In the genomic region with DNA sequence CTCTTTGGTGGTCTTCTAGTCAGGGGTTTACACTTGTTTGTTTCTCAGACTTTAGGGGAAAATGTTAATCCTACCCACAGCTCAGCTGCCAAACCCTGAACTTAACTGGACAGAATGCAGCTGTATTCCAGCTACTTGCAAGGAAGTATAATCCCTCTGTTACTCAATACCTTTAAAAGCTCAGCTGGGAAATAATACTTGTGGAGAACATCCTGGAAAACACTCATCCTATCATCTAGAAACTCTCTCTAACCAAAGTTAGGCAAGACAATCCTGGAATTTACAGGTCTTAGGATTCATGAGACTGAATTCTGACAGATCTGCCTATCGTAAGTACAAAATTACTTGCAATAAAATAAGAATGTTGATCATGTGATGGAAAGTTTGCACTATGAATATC, we compare ENCODE assay signal across 14 cellular contexts.
"Had no signal": no experiment of that assay in that cellular context is flagged by ENCODE, and none has a peak within 500 bp of the region (broad histone marks: within the 10 kb centered on the region; RNA-seq: fewer than 3 reads in every experiment).

No MANE protein-coding gene starts in this region.

- H3K36me3 ChIP-seq: adrenal gland, gastrocnemius medialis, transverse colon had no signal

- H3K4me1 ChIP-seq: adrenal gland, gastrocnemius medialis, transverse colon had no signal

- ATAC-seq: gastrocnemius medialis; stimulated activated naive B cell treated with anti-CD40 and anti-IgM and Interleukin-4, amounts not matched to agents 10 μg/mL and 1 μg/mL and 100 μg/mL, for 72 hours had no signal

- H3K36me3 Mint-ChIP-seq: activated naive CD4-positive, alpha-beta T cell treated with anti-CD3 and anti-CD28 coated beads, Interleukin-2, amount 10 ng/mL, durations not matched to agents 7 days and 5 days; brain; stimulated activated naive B cell treated with anti-CD40 and anti-IgM and Interleukin-4, amounts not matched to agents 10 μg/mL and 1 μg/mL and 100 μg/mL, for 72 hours had no signal

- H3K27ac ChIP-seq: adrenal gland, gastrocnemius medialis, transverse colon had no signal

- FAIRE-seq: TTC549 had no signal

- H3K4me3 Mint-ChIP-seq: activated B cell treated with CpG ODN at 0.5 μM for 24 hours; activated CD4-positive, alpha-beta T cell treated with anti-CD3 and anti-CD28 coated beads, Interleukin-2, amount 10 ng/mL, durations not matched to agents 7 days and 5 days; activated naive CD4-positive, alpha-beta T cell treated with anti-CD3 and anti-CD28 coated beads, Interleukin-2, amount 10 ng/mL, durations not matched to agents 7 days and 5 days; brain; stimulated activated naive B cell treated with anti-CD40 and anti-IgM and Interleukin-4, amounts not matched to agents 10 μg/mL and 1 μg/mL and 100 μg/mL, for 72 hours had no signal

- H3K9me3 Mint-ChIP-seq: activated B cell treated with CpG ODN at 0.5 μM for 24 hours; activated CD4-positive, alpha-beta T cell treated with anti-CD3 and anti-CD28 coated beads, Interleukin-2, amount 10 ng/mL, durations not matched to agents 7 days and 5 days; activated naive CD4-positive, alpha-beta T cell treated with anti-CD3 and anti-CD28 coated beads, Interleukin-2, amount 10 ng/mL, durations not matched to agents 7 days and 5 days; activated T-helper 2 cell treated with anti-CD3 and anti-CD28 coated beads, Interferon-gamma antibody, Interleukin-2, Interleukin-4, amounts not matched to agents 10 μg/mL and 5 μg/mL and 100 μg/mL, durations not matched to agents 14 hours and 24 hours and 36 hours; brain; stimulated activated naive B cell treated with anti-CD40 and anti-IgM and Interleukin-4, amounts not matched to agents 10 μg/mL and 1 μg/mL and 100 μg/mL, for 72 hours had no signal

- H3K27me3 Mint-ChIP-seq: activated B cell treated with CpG ODN at 0.5 μM for 24 hours; activated CD4-positive, alpha-beta T cell treated with anti-CD3 and anti-CD28 coated beads, Interleukin-2, amount 10 ng/mL, durations not matched to agents 7 days and 5 days; activated naive CD4-positive, alpha-beta T cell treated with anti-CD3 and anti-CD28 coated beads, Interleukin-2, amount 10 ng/mL, durations not matched to agents 7 days and 5 days; brain; stimulated activated naive B cell treated with anti-CD40 and anti-IgM and Interleukin-4, amounts not matched to agents 10 μg/mL and 1 μg/mL and 100 μg/mL, for 72 hours had no signal

- DNase-seq: activated B cell treated with CpG ODN at 0.5 μM for 24 hours; activated CD4-positive, alpha-beta T cell treated with anti-CD3 and anti-CD28 coated beads, Interleukin-2, amount 10 ng/mL, durations not matched to agents 7 days and 5 days; activated naive CD4-positive, alpha-beta T cell treated with anti-CD3 and anti-CD28 coated beads, Interleukin-2, amount 10 ng/mL, durations not matched to agents 7 days and 5 days; adrenal gland; dermis blood vessel endothelial cell; gastrocnemius medialis; retina; stimulated activated naive B cell treated with anti-CD40 and anti-IgM and Interleukin-4, amounts not matched to agents 10 μg/mL and 1 μg/mL and 100 μg/mL, for 72 hours; substantia nigra; T-helper 1 cell; transverse colon had no signal

- H3K9me3 ChIP-seq: adrenal gland, gastrocnemius medialis, transverse colon had no signal

- H3K27ac Mint-ChIP-seq: activated B cell treated with CpG ODN at 0.5 μM for 24 hours; activated CD4-positive, alpha-beta T cell treated with anti-CD3 and anti-CD28 coated beads, Interleukin-2, amount 10 ng/mL, durations not matched to agents 7 days and 5 days; activated naive CD4-positive, alpha-beta T cell treated with anti-CD3 and anti-CD28 coated beads, Interleukin-2, amount 10 ng/mL, durations not matched to agents 7 days and 5 days; activated T-helper 2 cell treated with anti-CD3 and anti-CD28 coated beads, Interferon-gamma antibody, Interleukin-2, Interleukin-4, amounts not matched to agents 10 μg/mL and 5 μg/mL and 100 μg/mL, durations not matched to agents 14 hours and 24 hours and 36 hours; stimulated activated naive B cell treated with anti-CD40 and anti-IgM and Interleukin-4, amounts not matched to agents 10 μg/mL and 1 μg/mL and 100 μg/mL, for 72 hours had no signal

- H3K4me3 ChIP-seq: adrenal gland, gastrocnemius medialis, transverse colon had no signal

- H3K27me3 ChIP-seq: adrenal gland, gastrocnemius medialis, transverse colon had no signal

- H3K4me1 Mint-ChIP-seq: activated B cell treated with CpG ODN at 0.5 μM for 24 hours; activated CD4-positive, alpha-beta T cell treated with anti-CD3 and anti-CD28 coated beads, Interleukin-2, amount 10 ng/mL, durations not matched to agents 7 days and 5 days; activated naive CD4-positive, alpha-beta T cell treated with anti-CD3 and anti-CD28 coated beads, Interleukin-2, amount 10 ng/mL, durations not matched to agents 7 days and 5 days; stimulated activated naive B cell treated with anti-CD40 and anti-IgM and Interleukin-4, amounts not matched to agents 10 μg/mL and 1 μg/mL and 100 μg/mL, for 72 hours had no signal
